In genomic region chr1:236100799-236101198, GRCh38 we compare ENCODE assay signal across 10 cellular contexts.
"Had no signal": no experiment of that assay in that cellular context is flagged by ENCODE, and none has a peak within 500 bp of the region (broad histone marks: within the 10 kb centered on the region; RNA-seq: fewer than 3 reads in every experiment).

No MANE protein-coding gene starts in this region.

- H3K4me3 ChIP-seq: GM23248, GM23338, HAP-1 had no signal

- H3K27ac ChIP-seq: GM23248 had no signal

- H3K4me1 ChIP-seq: HAP-1 had no signal

- FAIRE-seq: H54 had no signal

- ATAC-seq: GM23338, HCT116 had no signal

- H3K9ac ChIP-seq: GM23248 had no signal

- H3K4me2 ChIP-seq: GM23338 had no signal

- DNase-seq: GM23248, GOT3, H7, H9, HCEC 1CT, HFFc6 had no signal

- H3K36me3 ChIP-seq: HAP-1 had no signal

- H3K4me3 Mint-ChIP-seq: GM23338, H9, HFFc6 had no signal

- H3K27ac Mint-ChIP-seq: GM23338, H9, HFFc6 had no signal

- H3K9me3 ChIP-seq: HAP-1 had no signal

- H2AFZ ChIP-seq: GM23248, GM23338 had no signal
